Comparison of ENCODE assay signal across 12 cellular contexts in genomic region chr14:104107611-104108569, GRCh38. TPM values are rescaled to one million over a fixed set of nuclear protein-coding genes. Genes with fewer than 3 reads are reported as not detected.
DNase-seq lines count a peak whose midpoint lies in the region; ATAC-seq and TF ChIP-seq lines count a peak whose summit lies in the region.
"Had no signal": no experiment of that assay in that cellular context is flagged by ENCODE, and none has a peak within 500 bp of the region (broad histone marks: within the 10 kb centered on the region; RNA-seq: fewer than 3 reads in every experiment).

No MANE protein-coding gene starts in this region.

- no peak for TF ChIP-seq POLR2A in Peyer's patch (IDR thresholded peaks at IDR 0.05)

- no peaks in the 10 kb centered on the region for H3K9me3 Mint-ChIP-seq in progenitor cell of endocrine pancreas (ENCODE audit: low read depth)
- H3K9me3 Mint-ChIP-seq: CD4-positive, CD25-positive, alpha-beta regulatory T cell had no signal

- DNase-seq in Daoy (ENCODE audit: low read depth) (peak; percentile 82), Peyer's patch (peak in 2 of 3 donors; percentile 57 to 59), foreskin keratinocyte (peak in 1 of 2 donors; percentile 33), osteoblast (ENCODE audit: insufficient read length, low spot score, missing footprints) (peak; percentile 87), ureter (ENCODE audit: low spot score) (no peak), progenitor cell of endocrine pancreas (ENCODE audit: low spot score, unreplicated experiment) (no peak), OCI-M1 (lab: John Stamatoyannopoulos, UW) (no peak)
- DNase-seq: activated CD8-positive, alpha-beta T cell treated with anti-CD3 and anti-CD28 coated beads, Interleukin-2, amount 10 ng/mL, durations not matched to agents 7 days and 5 days; CD4-positive, CD25-positive, alpha-beta regulatory T cell; NCI-H1694 treated with DMSO at 0.1 percent for 48 hours had no signal

- no peak overlapping the region for H2AFZ ChIP-seq in osteoblast (ENCODE audit: low read length)

- no peaks in the 10 kb centered on the region for H3K79me2 ChIP-seq in osteoblast (ENCODE audit: insufficient read depth, low read length)

- ATAC-seq in foreskin keratinocyte (peak; percentile 86), GM19395 (IDR thresholded peaks at IDR 0.05; ENCODE audit: unreplicated experiment) (no peak)
- ATAC-seq: activated CD8-positive, alpha-beta T cell treated with anti-CD3 and anti-CD28 coated beads, Interleukin-2, amount 10 ng/mL, durations not matched to agents 7 days and 5 days had no signal

- no peak overlapping the region for H3K4me3 ChIP-seq in Peyer's patch
- no peak overlapping the region for H3K4me3 ChIP-seq in osteoblast (ENCODE audit: insufficient read depth, low read length)

- H3K27me3 ChIP-seq in Peyer's patch (no peaks in the 10 kb centered on the region), foreskin keratinocyte (no peaks in the 10 kb centered on the region), osteoblast (ENCODE audit: insufficient read depth, low read length) (no peaks in the 10 kb centered on the region)

- H3K36me3 ChIP-seq in Peyer's patch, result no peaks in the 10 kb centered on the region
- no peaks in the 10 kb centered on the region for H3K36me3 ChIP-seq in osteoblast (ENCODE audit: insufficient read depth, low read length)

- no peak overlapping the region for H3K4me2 ChIP-seq in osteoblast (ENCODE audit: insufficient read depth, low read length)

- H3K4me1 Mint-ChIP-seq in progenitor cell of endocrine pancreas (ENCODE audit: low read depth), result no peaks in the 10 kb centered on the region
- H3K4me1 Mint-ChIP-seq: CD4-positive, CD25-positive, alpha-beta regulatory T cell had no signal

- H3K36me3 Mint-ChIP-seq in progenitor cell of endocrine pancreas (ENCODE audit: insufficient read depth), result no peaks in the 10 kb centered on the region
- H3K36me3 Mint-ChIP-seq: CD4-positive, CD25-positive, alpha-beta regulatory T cell had no signal

- H3K27me3 Mint-ChIP-seq in progenitor cell of endocrine pancreas, result no peaks in the 10 kb centered on the region
- H3K27me3 Mint-ChIP-seq: CD4-positive, CD25-positive, alpha-beta regulatory T cell had no signal

- H3K9me3 ChIP-seq in Peyer's patch (no peaks in the 10 kb centered on the region), osteoblast (ENCODE audit: low read depth, low read length) (no peaks in the 10 kb centered on the region)

- H3K27ac Mint-ChIP-seq in progenitor cell of endocrine pancreas, result no peak overlapping the region
- H3K27ac Mint-ChIP-seq: activated CD8-positive, alpha-beta T cell treated with anti-CD3 and anti-CD28 coated beads, Interleukin-2, amount 10 ng/mL, durations not matched to agents 7 days and 5 days; CD4-positive, CD25-positive, alpha-beta regulatory T cell had no signal

- H3K4me1 ChIP-seq in Peyer's patch (peaks cover 0 to 6% (median 0%) of the 10 kb centered on the region in 4 donors), foreskin keratinocyte (no peaks in the 10 kb centered on the region), osteoblast (ENCODE audit: insufficient read depth, low read length) (no peaks in the 10 kb centered on the region)

- TF ChIP-seq CTCF in Peyer's patch (IDR thresholded peaks at IDR 0.05), result no peak
- peak; percentile 48 for TF ChIP-seq CTCF in foreskin keratinocyte (conservative IDR thresholded peaks at IDR 0.05)
- no peak for TF ChIP-seq CTCF in osteoblast (IDR thresholded peaks at IDR 0.05; ENCODE audit: extremely low read depth, low read depth, low read length)
- no peak for TF ChIP-seq CTCF in progenitor cell of endocrine pancreas (IDR thresholded peaks at IDR 0.05; ENCODE audit: unreplicated experiment)

- H3K27ac ChIP-seq in Peyer's patch (no peak overlapping the region), foreskin keratinocyte (no peak overlapping the region), osteoblast (ENCODE audit: low read depth, low read length) (no peak overlapping the region)

- H3K4me3 Mint-ChIP-seq in progenitor cell of endocrine pancreas (ENCODE audit: low read depth), result no peak overlapping the region
- H3K4me3 Mint-ChIP-seq: activated CD8-positive, alpha-beta T cell treated with anti-CD3 and anti-CD28 coated beads, Interleukin-2, amount 10 ng/mL, durations not matched to agents 7 days and 5 days had no signal

- no peaks in the 10 kb centered on the region for H4K20me1 ChIP-seq in osteoblast (ENCODE audit: insufficient read depth, low read length)

RNA-seq across cellular contexts. Expression of gene ASPG, which starts 22.4 kb away (rescaled TPM):
- not detected in 2 replicates for total RNA-seq in Daoy (2014; rRNA removed; shearing (Covaris generic))
- 1 to 10 TPM in 3 of 4 donors, not detected in 1; 1.2 to 7.4 (median 2.3) TPM for total RNA-seq in Peyer's patch
- total RNA-seq in foreskin keratinocyte, result 0.11 and 0.14 TPM in 2 replicates
- polyA plus RNA-seq in foreskin keratinocyte, result 0.08 TPM in 1 of 2 replicates, not detected in the other
- total RNA-seq in osteoblast, result under 0.01 TPM in 1 of 2 replicates, not detected in the other
- 6.4 TPM for total RNA-seq in ureter
- not detected in 2 replicates for total RNA-seq in progenitor cell of endocrine pancreas
- total RNA-seq: activated CD8-positive, alpha-beta T cell treated with anti-CD3 and anti-CD28 coated beads, Interleukin-2, amount 10 ng/mL, durations not matched to agents 7 days and 5 days; CD4-positive, CD25-positive, alpha-beta regulatory T cell; T-helper 1 cell treated with Interleukin-12 subunit alpha and Interleukin-12 subunit beta and Interleukin-4 antibody, amounts not matched to agents 30 ng/mL and 1 ng/mL, for 36 hours had no signal
- polyA plus RNA-seq: CD4-positive, CD25-positive, alpha-beta regulatory T cell had no signal

RNA-seq across cellular contexts. Expression of gene KIF26A, which starts 30.5 kb away (rescaled TPM):
- total RNA-seq in Daoy (2014; rRNA removed; shearing (Covaris generic)), result 1.7 and 1.8 TPM in 2 replicates
- total RNA-seq in Peyer's patch (1 to 10 TPM in 3 of 4 donors, under 1 TPM in 1; 0.53 to 5.8 (median 1.6) TPM), foreskin keratinocyte (1.3 and 2.0 TPM in 2 replicates), osteoblast (not detected in 2 replicates), ureter (6.1 TPM), progenitor cell of endocrine pancreas (7.0 and 7.4 TPM in 2 replicates)
- polyA plus RNA-seq in foreskin keratinocyte, result 0.42 and 0.53 TPM in 2 replicates
- polyA plus RNA-seq: CD4-positive, CD25-positive, alpha-beta regulatory T cell had no signal

Comparison
In these comparisons a context has a peak if more than half of its experiments do, and no peak if none do; other contexts are left out.
1. DNase-seq: peak in Daoy (single experiment), Peyer's patch (2 of 3) and osteoblast (single experiment); none in ureter (single experiment), progenitor cell of endocrine pancreas (single experiment) and OCI-M1 (single experiment).